In the genomic region with DNA sequence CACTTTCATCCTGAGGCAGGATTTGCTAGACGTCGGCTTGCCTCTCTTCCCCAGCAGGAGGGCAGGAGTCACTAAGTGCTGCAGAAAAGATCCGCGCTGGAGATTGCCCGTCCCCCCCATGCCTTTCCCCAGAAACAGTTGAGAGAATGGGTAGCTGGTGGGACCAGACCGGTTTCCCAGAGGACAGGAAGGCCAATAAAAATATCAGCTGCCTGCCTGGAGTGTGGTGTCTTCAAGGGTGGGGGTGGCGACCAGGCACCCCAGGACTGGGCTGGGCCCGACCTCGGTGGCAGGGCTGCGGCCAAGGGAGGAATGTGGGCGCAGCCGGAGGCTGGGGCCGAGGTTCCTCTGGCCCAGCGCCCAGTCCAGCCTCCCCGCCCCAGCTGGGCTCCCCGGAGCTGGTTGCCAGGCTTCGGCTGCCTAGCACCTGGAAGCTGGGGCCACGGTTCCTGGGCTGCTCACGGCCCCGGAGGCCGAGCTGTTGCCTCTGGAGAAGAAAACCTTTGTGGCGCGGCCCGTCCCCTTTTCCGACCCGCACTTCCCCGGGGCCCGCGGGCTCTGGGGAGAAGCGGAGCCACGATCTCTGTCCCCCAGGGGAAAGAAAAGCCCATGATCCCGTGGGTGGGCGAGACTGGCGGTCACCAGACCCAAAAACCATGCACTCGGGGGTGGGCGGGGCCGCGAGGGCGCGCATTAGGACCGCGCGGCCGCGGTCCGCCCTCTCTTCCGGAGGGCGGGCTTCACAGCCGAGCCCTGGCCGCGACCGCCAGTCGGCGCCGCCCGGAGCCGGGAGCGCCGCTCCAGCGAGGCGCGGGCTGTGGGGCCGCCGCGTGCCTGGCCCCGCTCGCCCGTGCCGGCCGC, we compare ENCODE assay signal across 1 cellular context.
TF ChIP-seq lines count a peak whose summit lies in the region.

A gene with protein sequence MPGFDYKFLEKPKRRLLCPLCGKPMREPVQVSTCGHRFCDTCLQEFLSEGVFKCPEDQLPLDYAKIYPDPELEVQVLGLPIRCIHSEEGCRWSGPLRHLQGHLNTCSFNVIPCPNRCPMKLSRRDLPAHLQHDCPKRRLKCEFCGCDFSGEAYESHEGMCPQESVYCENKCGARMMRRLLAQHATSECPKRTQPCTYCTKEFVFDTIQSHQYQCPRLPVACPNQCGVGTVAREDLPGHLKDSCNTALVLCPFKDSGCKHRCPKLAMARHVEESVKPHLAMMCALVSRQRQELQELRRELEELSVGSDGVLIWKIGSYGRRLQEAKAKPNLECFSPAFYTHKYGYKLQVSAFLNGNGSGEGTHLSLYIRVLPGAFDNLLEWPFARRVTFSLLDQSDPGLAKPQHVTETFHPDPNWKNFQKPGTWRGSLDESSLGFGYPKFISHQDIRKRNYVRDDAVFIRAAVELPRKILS (plus strand): TSS at position 769 of the 861 bp plus-strand sequence. CDS start 102 bp downstream, outside the sequence.

TF ChIP-seq in K562, 482 proteins besides CTCF, POLR2A, EP300 and RAD21 (continued from another document and continues in another):
- TF ChIP-seq, protein P1, sequence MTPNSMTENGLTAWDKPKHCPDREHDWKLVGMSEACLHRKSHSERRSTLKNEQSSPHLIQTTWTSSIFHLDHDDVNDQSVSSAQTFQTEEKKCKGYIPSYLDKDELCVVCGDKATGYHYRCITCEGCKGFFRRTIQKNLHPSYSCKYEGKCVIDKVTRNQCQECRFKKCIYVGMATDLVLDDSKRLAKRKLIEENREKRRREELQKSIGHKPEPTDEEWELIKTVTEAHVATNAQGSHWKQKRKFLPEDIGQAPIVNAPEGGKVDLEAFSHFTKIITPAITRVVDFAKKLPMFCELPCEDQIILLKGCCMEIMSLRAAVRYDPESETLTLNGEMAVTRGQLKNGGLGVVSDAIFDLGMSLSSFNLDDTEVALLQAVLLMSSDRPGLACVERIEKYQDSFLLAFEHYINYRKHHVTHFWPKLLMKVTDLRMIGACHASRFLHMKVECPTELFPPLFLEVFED (CRISPR knock-in tag; conservative IDR thresholded peaks at IDR 0.05): no peak
- no peak for TF ChIP-seq BRD4 (IDR thresholded peaks at IDR 0.05)
- TF ChIP-seq, protein P2, sequence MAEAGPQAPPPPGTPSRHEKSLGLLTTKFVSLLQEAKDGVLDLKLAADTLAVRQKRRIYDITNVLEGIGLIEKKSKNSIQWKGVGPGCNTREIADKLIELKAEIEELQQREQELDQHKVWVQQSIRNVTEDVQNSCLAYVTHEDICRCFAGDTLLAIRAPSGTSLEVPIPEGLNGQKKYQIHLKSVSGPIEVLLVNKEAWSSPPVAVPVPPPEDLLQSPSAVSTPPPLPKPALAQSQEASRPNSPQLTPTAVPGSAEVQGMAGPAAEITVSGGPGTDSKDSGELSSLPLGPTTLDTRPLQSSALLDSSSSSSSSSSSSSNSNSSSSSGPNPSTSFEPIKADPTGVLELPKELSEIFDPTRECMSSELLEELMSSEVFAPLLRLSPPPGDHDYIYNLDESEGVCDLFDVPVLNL (CRISPR knock-in tag; IDR thresholded peaks at IDR 0.05; ENCODE audit: low read depth): no peak
- TF ChIP-seq NFE2 (IDR thresholded peaks at IDR 0.05; ENCODE audit: low read depth): no peak
- TF ChIP-seq STAT5A (IDR thresholded peaks at IDR 0.05; ENCODE audit: borderline replicate concordance, low read length): no peak
- TF ChIP-seq, protein P3, sequence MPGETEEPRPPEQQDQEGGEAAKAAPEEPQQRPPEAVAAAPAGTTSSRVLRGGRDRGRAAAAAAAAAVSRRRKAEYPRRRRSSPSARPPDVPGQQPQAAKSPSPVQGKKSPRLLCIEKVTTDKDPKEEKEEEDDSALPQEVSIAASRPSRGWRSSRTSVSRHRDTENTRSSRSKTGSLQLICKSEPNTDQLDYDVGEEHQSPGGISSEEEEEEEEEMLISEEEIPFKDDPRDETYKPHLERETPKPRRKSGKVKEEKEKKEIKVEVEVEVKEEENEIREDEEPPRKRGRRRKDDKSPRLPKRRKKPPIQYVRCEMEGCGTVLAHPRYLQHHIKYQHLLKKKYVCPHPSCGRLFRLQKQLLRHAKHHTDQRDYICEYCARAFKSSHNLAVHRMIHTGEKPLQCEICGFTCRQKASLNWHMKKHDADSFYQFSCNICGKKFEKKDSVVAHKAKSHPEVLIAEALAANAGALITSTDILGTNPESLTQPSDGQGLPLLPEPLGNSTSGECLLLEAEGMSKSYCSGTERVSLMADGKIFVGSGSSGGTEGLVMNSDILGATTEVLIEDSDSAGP (CRISPR knock-in tag; IDR thresholded peaks at IDR 0.05): no peak
- TF ChIP-seq, protein P4, sequence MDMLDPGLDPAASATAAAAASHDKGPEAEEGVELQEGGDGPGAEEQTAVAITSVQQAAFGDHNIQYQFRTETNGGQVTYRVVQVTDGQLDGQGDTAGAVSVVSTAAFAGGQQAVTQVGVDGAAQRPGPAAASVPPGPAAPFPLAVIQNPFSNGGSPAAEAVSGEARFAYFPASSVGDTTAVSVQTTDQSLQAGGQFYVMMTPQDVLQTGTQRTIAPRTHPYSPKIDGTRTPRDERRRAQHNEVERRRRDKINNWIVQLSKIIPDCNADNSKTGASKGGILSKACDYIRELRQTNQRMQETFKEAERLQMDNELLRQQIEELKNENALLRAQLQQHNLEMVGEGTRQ (CRISPR knock-in tag; IDR thresholded peaks at IDR 0.05): no peak
- TF ChIP-seq MYC (IDR thresholded peaks at IDR 0.05; ENCODE audit: low read depth, low read length): peak; percentile 90; the same call in 1 of the 2 replicates
- TF ChIP-seq MYC (CRISPR knock-in tag; IDR thresholded peaks at IDR 0.05; ENCODE audit: borderline replicate concordance, low read depth): peak; percentile 79; the same call in 1 of the 2 replicates
- TF ChIP-seq TCF3 (CRISPR knock-in tag; IDR thresholded peaks at IDR 0.05): no peak
- no peak for TF ChIP-seq ZNF445 (CRISPR knock-in tag; IDR thresholded peaks at IDR 0.05; ENCODE audit: low read depth)
- peak; percentile 96 for TF ChIP-seq CCNT2 (IDR thresholded peaks at IDR 0.05; ENCODE audit: borderline replicate concordance, extremely low read depth, insufficient read length, low read depth, low read length)
- TF ChIP-seq ZNF239 (CRISPR knock-in tag; IDR thresholded peaks at IDR 0.05): no peak
- peak; percentile 69; the same call in 1 of the 2 replicates for TF ChIP-seq DMBX1 (CRISPR knock-in tag; IDR thresholded peaks at IDR 0.05; ENCODE audit: borderline replicate concordance)
- TF ChIP-seq, protein P5, sequence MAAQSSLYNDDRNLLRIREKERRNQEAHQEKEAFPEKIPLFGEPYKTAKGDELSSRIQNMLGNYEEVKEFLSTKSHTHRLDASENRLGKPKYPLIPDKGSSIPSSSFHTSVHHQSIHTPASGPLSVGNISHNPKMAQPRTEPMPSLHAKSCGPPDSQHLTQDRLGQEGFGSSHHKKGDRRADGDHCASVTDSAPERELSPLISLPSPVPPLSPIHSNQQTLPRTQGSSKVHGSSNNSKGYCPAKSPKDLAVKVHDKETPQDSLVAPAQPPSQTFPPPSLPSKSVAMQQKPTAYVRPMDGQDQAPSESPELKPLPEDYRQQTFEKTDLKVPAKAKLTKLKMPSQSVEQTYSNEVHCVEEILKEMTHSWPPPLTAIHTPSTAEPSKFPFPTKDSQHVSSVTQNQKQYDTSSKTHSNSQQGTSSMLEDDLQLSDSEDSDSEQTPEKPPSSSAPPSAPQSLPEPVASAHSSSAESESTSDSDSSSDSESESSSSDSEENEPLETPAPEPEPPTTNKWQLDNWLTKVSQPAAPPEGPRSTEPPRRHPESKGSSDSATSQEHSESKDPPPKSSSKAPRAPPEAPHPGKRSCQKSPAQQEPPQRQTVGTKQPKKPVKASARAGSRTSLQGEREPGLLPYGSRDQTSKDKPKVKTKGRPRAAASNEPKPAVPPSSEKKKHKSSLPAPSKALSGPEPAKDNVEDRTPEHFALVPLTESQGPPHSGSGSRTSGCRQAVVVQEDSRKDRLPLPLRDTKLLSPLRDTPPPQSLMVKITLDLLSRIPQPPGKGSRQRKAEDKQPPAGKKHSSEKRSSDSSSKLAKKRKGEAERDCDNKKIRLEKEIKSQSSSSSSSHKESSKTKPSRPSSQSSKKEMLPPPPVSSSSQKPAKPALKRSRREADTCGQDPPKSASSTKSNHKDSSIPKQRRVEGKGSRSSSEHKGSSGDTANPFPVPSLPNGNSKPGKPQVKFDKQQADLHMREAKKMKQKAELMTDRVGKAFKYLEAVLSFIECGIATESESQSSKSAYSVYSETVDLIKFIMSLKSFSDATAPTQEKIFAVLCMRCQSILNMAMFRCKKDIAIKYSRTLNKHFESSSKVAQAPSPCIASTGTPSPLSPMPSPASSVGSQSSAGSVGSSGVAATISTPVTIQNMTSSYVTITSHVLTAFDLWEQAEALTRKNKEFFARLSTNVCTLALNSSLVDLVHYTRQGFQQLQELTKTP (IDR thresholded peaks at IDR 0.05; ENCODE audit: low read depth in 1 of 2, partially characterized antibody in 2 of 2): peak in 1 of 2 experiments; percentile 18
- TF ChIP-seq ARHGAP35 (IDR thresholded peaks at IDR 0.05; ENCODE audit: partially characterized antibody): no peak
- TF ChIP-seq HDAC1 (IDR thresholded peaks at IDR 0.05): peak in 1 of 2 experiments; percentile 83; a peak in 2 of 4 replicates
- TF ChIP-seq GTF2F1 (IDR thresholded peaks at IDR 0.05; ENCODE audit: low read depth, low read length): peak; percentile 34; the same call in 1 of the 2 replicates
- TF ChIP-seq FOXA1 (IDR thresholded peaks at IDR 0.05; ENCODE audit: borderline replicate concordance): no peak
- TF ChIP-seq ZNF175 (CRISPR knock-in tag; IDR thresholded peaks at IDR 0.05; ENCODE audit: low read depth): 0 out of 2 replicates have a peak, but pooled peaks have one; percentile 50
- TF ChIP-seq MEF2A (IDR thresholded peaks at IDR 0.05; ENCODE audit: control insufficient read depth, low read depth, low read length): no peak
- TF ChIP-seq FOXA3 (CRISPR knock-in tag; conservative IDR thresholded peaks at IDR 0.05 in 1 of 2, IDR thresholded peaks at IDR 0.05 in 1 of 2): no peak
- TF ChIP-seq PURB (CRISPR knock-in tag; IDR thresholded peaks at IDR 0.05; ENCODE audit: low read depth): no peak
- peak; percentile 47; the same call in 1 of the 2 replicates for TF ChIP-seq XRCC5 (IDR thresholded peaks at IDR 0.05; ENCODE audit: low read depth, low read length)
- no peak for TF ChIP-seq ZNF436 (CRISPR knock-in tag; IDR thresholded peaks at IDR 0.05)
- TF ChIP-seq DACH1 (IDR thresholded peaks at IDR 0.05; ENCODE audit: partially characterized antibody): peak; percentile 58
- TF ChIP-seq, protein P6, sequence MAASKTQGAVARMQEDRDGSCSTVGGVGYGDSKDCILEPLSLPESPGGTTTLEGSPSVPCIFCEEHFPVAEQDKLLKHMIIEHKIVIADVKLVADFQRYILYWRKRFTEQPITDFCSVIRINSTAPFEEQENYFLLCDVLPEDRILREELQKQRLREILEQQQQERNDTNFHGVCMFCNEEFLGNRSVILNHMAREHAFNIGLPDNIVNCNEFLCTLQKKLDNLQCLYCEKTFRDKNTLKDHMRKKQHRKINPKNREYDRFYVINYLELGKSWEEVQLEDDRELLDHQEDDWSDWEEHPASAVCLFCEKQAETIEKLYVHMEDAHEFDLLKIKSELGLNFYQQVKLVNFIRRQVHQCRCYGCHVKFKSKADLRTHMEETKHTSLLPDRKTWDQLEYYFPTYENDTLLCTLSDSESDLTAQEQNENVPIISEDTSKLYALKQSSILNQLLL (CRISPR knock-in tag; IDR thresholded peaks at IDR 0.05; ENCODE audit: borderline replicate concordance): no peak
- TF ChIP-seq, protein P7, sequence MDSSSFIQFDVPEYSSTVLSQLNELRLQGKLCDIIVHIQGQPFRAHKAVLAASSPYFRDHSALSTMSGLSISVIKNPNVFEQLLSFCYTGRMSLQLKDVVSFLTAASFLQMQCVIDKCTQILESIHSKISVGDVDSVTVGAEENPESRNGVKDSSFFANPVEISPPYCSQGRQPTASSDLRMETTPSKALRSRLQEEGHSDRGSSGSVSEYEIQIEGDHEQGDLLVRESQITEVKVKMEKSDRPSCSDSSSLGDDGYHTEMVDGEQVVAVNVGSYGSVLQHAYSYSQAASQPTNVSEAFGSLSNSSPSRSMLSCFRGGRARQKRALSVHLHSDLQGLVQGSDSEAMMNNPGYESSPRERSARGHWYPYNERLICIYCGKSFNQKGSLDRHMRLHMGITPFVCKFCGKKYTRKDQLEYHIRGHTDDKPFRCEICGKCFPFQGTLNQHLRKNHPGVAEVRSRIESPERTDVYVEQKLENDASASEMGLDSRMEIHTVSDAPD (CRISPR knock-in tag; IDR thresholded peaks at IDR 0.05): no peak
- no peak for TF ChIP-seq YBX1 (IDR thresholded peaks at IDR 0.05)
- no peak for TF ChIP-seq DDX20 (tag; IDR thresholded peaks at IDR 0.05; ENCODE audit: low read depth)
- TF ChIP-seq ZNF584 (CRISPR knock-in tag; IDR thresholded peaks at IDR 0.05; ENCODE audit: low read depth): no peak
